ENCODE assay signal across 27 cellular contexts in the genomic region with DNA sequence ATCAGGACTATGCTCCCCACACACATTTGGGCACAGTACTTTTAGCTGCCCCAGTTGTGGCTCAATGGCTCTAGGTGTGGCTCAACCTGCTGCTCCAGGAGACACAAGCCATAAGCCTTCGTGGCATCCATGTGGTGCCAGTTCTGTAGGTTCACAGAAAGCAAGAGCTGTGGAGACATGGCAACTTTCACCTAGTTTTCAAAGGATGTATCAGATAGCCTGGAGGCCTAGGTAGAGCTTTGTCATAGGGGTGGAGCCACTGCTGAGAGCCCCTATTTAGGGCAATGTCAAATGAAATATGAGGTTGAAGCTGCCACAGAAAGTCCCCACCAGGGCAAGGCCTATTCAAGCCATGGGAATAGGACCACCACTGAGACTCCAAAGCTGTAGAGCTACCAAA.
"Had no signal": no experiment of that assay in that cellular context is flagged by ENCODE, and none has a peak within 500 bp of the region (broad histone marks: within the 10 kb centered on the region; RNA-seq: fewer than 3 reads in every experiment).

No MANE protein-coding gene starts in this region.

- H3K27me3 ChIP-seq: ascending aorta had no signal

- H3K4me3 ChIP-seq: ascending aorta had no signal

- DNase-seq: activated CD4-positive, alpha-beta memory T cell treated with anti-CD3 and anti-CD28 coated beads, Interleukin-2, amount 10 ng/mL, durations not matched to agents 7 days and 5 days; activated CD4-positive, alpha-beta T cell treated with anti-CD3 and anti-CD28 coated beads for 1 hour; activated CD4-positive, alpha-beta T cell treated with anti-CD3 and anti-CD28 coated beads for 36 hours; activated CD4-positive, alpha-beta T cell treated with anti-CD3 and anti-CD28 coated beads for 48 hours; activated CD4-positive, alpha-beta T cell treated with anti-CD3 and anti-CD28 coated beads, Interleukin-2, amount 10 ng/mL, durations not matched to agents 7 days and 5 days; activated CD4-positive, alpha-beta T cell treated with anti-CD3 and anti-CD28 coated beads, Interleukin-2, amount 50 U/mL, for 48 hours; activated CD4-positive, CD25-positive, alpha-beta regulatory T cell; activated CD8-positive, alpha-beta memory T cell treated with anti-CD3 and anti-CD28 coated beads for 24 hours; activated CD8-positive, alpha-beta memory T cell treated with anti-CD3 and anti-CD28 coated beads, Interleukin-2, amount 10 ng/mL, durations not matched to agents 7 days and 5 days; activated CD8-positive, alpha-beta memory T cell treated with anti-CD3 and anti-CD28 coated beads, Interleukin-2, amount 50 U/mL, for 48 hours; activated CD8-positive, alpha-beta T cell treated with anti-CD3 and anti-CD28 coated beads, Interleukin-2, amount 10 ng/mL, durations not matched to agents 7 days and 5 days; activated effector memory CD4-positive, alpha-beta T cell treated with Interleukin-2 at 50 U/mL for 16 hours; activated gamma-delta T cell; activated naive CD4-positive, alpha-beta T cell treated with anti-CD3 and anti-CD28 coated beads, Interleukin-2, amount 10 ng/mL, durations not matched to agents 7 days and 5 days; activated naive CD4-positive, alpha-beta T cell treated with Interleukin-2 at 50 U/mL for 16 hours; activated naive CD8-positive, alpha-beta T cell treated with anti-CD3 and anti-CD28 coated beads, Interleukin-2, amount 10 ng/mL, durations not matched to agents 7 days and 5 days; activated naive CD8-positive, alpha-beta T cell treated with anti-CD3 and anti-CD28 coated beads, Interleukin-2, amount 50 U/mL, for 24 hours; activated T-cell treated with anti-CD3 and anti-CD28 coated beads, Interleukin-2, amount 50 U/mL, for 24 hours; activated T-cell treated with anti-CD3 and anti-CD28 coated beads, Interleukin-2, amount 50 U/mL, for 48 hours; central memory CD4-positive, alpha-beta T cell; T-helper 1 cell; T-helper 2 cell; T-helper 9 cell; WERI-Rb-1 had no signal

- H3K36me3 ChIP-seq: ascending aorta, WERI-Rb-1 had no signal

- H3K27ac ChIP-seq: ascending aorta, WERI-Rb-1 had no signal

- H3K4me1 ChIP-seq: ascending aorta had no signal

- ATAC-seq: activated CD4-positive, alpha-beta T cell treated with anti-CD3 and anti-CD28 coated beads for 36 hours; activated CD4-positive, CD25-positive, alpha-beta regulatory T cell treated with anti-CD3 and anti-CD28 coated beads, Interleukin-2, amount 50 U/mL, for 24 hours; activated CD8-positive, alpha-beta memory T cell treated with anti-CD3 and anti-CD28 coated beads, Interleukin-2, amount 10 ng/mL, durations not matched to agents 7 days and 5 days; activated CD8-positive, alpha-beta T cell treated with anti-CD3 and anti-CD28 coated beads, Interleukin-2, amount 10 ng/mL, durations not matched to agents 7 days and 5 days; activated naive CD8-positive, alpha-beta T cell treated with anti-CD3 and anti-CD28 coated beads, Interleukin-2, amount 50 U/mL, for 24 hours; WTC11 had no signal
